14 cellular contexts compared by ENCODE assay signal in the genomic region with DNA sequence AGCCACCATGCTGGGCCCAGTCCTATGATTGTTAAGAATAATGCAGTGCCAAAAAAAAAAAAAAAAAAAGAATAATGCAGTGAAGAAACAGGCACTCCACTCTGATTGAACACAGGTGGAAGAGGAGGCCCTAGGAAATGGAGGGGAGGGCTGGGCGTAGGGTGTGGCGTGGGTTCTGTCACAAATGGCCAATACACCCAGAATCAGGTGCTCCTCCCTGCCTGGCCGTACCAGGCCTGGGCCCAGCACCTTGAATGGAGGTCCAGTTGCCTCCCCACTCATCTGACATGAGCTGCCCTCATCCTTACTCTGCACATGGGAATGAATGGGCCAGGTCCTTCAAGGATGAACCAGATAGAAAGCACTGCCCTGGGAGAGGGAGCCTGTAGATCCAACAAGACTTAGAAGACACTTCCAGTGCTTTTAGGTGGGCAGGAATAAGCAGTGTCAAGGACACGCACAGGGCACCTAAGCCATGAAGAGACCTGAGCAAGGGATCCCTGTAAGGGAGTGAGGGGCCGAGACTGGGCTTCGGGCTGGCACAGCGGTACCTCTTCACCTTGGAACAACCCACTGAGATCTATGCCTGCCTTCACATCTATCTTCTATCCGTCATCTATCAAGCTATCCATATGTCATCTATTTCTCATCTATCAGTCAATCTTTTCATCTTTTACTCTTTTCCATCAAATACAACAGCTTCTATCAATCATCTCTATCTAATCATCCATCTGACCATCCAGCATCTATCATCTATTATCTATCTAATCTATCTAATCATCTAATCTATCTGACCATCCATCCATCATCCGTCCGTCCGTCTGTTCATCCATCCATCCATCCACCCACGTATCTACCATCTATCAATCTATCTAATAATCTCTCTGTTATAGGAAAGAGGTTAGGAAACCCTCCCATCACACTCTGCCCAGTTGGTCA. TPM values are rescaled to one million over a fixed set of nuclear protein-coding genes. Genes with fewer than 3 reads are reported as not detected.
A peak's percentile ranks its signal among the peaks of the same experiment; 100 is the strongest.
DNase-seq lines count a peak whose midpoint lies in the region; ATAC-seq and TF ChIP-seq lines count a peak whose summit lies in the region.
"Had no signal": no experiment of that assay in that cellular context is flagged by ENCODE, and none has a peak within 500 bp of the region (broad histone marks: within the 10 kb centered on the region; RNA-seq: fewer than 3 reads in every experiment).

No MANE protein-coding gene starts in this region.

- H3K27ac ChIP-seq in HEK293 (ENCODE audit: extremely low read depth, low read depth, low read length): no peak overlapping the region
- peak overlapping the region; percentile 100 for H3K27ac ChIP-seq in neutrophil
- no peak overlapping the region for H3K27ac ChIP-seq in transverse colon
- H3K27ac ChIP-seq in trophoblast cell (ENCODE audit: low read depth, low read length): no peak overlapping the region

- peak overlapping the region; percentile 86 to 97 for H3K27ac Mint-ChIP-seq in effector memory CD8-positive, alpha-beta T cell
- H3K27ac Mint-ChIP-seq: WTC11 had no signal

- no peak overlapping the region for H3K14ac ChIP-seq in trophoblast cell (ENCODE audit: low read length)

- no peak overlapping the region for H2BK120ac ChIP-seq in trophoblast cell (ENCODE audit: insufficient read depth, low read length, poor library complexity)

- no peak overlapping the region for H2AFZ ChIP-seq in trophoblast cell (ENCODE audit: insufficient read depth, low read length, poor library complexity)

- TF ChIP-seq POLR2A in transverse colon (IDR thresholded peaks at IDR 0.05): no peak

- POLR2A ChIA-PET in HEK293 (lab: Yijun Ruan, JAX): interaction anchor here (0.7 to 2.7 kb wide), 4 partner anchors 9 to 23 kb away, joined by 3 to 23 read pairs (median 6); a partner anchor contains a TSS

- no peaks in the 10 kb centered on the region for H3K27me3 ChIP-seq in BE2C
- no peaks in the 10 kb centered on the region for H3K27me3 ChIP-seq in neutrophil
- H3K27me3 ChIP-seq in transverse colon: no peaks in the 10 kb centered on the region
- H3K27me3 ChIP-seq in trophoblast cell (ENCODE audit: insufficient read depth, low read length): no peaks in the 10 kb centered on the region

- peaks cover 24 to 38% of the 10 kb centered on the region in 2 donors for H3K4me1 Mint-ChIP-seq in effector memory CD8-positive, alpha-beta T cell (ENCODE audit: low read depth in 2 of 2)

- H3K9ac ChIP-seq in trophoblast cell (ENCODE audit: low read length): no peak overlapping the region
- H3K9ac ChIP-seq: SK-N-SH had no signal

- H3K9me3 Mint-ChIP-seq in effector memory CD8-positive, alpha-beta T cell: no peaks in the 10 kb centered on the region
- H3K9me3 Mint-ChIP-seq: WTC11 had no signal

- no peak overlapping the region for H3K4me2 ChIP-seq in trophoblast cell (ENCODE audit: low read length)
- H3K4me2 ChIP-seq: SK-N-SH had no signal

- no peak for TF ChIP-seq EP300 in transverse colon (IDR thresholded peaks at IDR 0.05; ENCODE audit: low read depth)

- DNase-seq in BE2C: peak; percentile 3
- DNase-seq in effector memory CD8-positive, alpha-beta T cell: no peak
- DNase-seq in NCI-H2227 (lab: John Stamatoyannopoulos, UW; ENCODE audit: unreplicated experiment): no peak
- DNase-seq in transverse colon: no peak
- no peak for DNase-seq in trophoblast cell
- no peak for DNase-seq in HK-2 (ENCODE audit: unreplicated experiment)
- DNase-seq: C1 segment of cervical spinal cord; NCI-H2081; SK-N-SH; stimulated activated CD4-positive, alpha-beta T cell treated with anti-CD3 and anti-CD28 coated beads, Interleukin-2, amount 100 ng/mL, for 24 hours had no signal

- H3K4me1 ChIP-seq in BE2C (peaks cover 21% of the 10 kb centered on the region), HEK293 (ENCODE audit: control insufficient read depth, insufficient read depth, low read length) (peaks cover 3% of the 10 kb centered on the region; the same call in 1 of the 2 replicates), neutrophil (ENCODE audit: control insufficient read depth in 1 of 2, insufficient read depth in 1 of 2, low read depth in 1 of 2, low read length in 1 of 2) (peaks cover 92 to 100% of the 10 kb centered on the region in 2 experiments), transverse colon (peaks cover 10 to 21% (median 17%) of the 10 kb centered on the region in 4 donors), trophoblast cell (ENCODE audit: control insufficient read depth in 1 of 2, insufficient read depth in 2 of 2, low read length in 2 of 2) (peaks cover 0 to 10% of the 10 kb centered on the region in 2 experiments)

- no peak overlapping the region for H2BK5ac ChIP-seq in trophoblast cell (ENCODE audit: low read depth, low read length, poor library complexity)

- no peak overlapping the region for H2AK5ac ChIP-seq in trophoblast cell (ENCODE audit: low read length)

- in situ Hi-C loops in transverse colon (cut with MboI; ENCODE audit: low pct_ligation_motif_present in 1 of 4, low pct_unique_long_range_greater_than_20kb in 1 of 4, low sequenced_read_pairs in 3 of 4): no loop called here

- no peaks in the 10 kb centered on the region for H3K27me3 Mint-ChIP-seq in effector memory CD8-positive, alpha-beta T cell

- H3K4ac ChIP-seq in trophoblast cell (ENCODE audit: low read depth, low read length): no peak overlapping the region

- no peak for ATAC-seq in effector memory CD8-positive, alpha-beta T cell (replicated peaks)
- ATAC-seq: WTC11 had no signal

- H3K23ac ChIP-seq in trophoblast cell (ENCODE audit: low read length): no peak overlapping the region

- 93% methylated on average over 11 to 12 of the region's 12 CpGs for WGBS in transverse colon (ENCODE audit: low coverage in 1 of 2), 2 donors
- 100% methylated on average over 4 of the region's 12 CpGs for WGBS in trophoblast cell (ENCODE audit: extremely low coverage, insufficient coverage, insufficient read length)

- H4K8ac ChIP-seq in trophoblast cell (ENCODE audit: low read depth, low read length): no peak overlapping the region

- H3K9me3 ChIP-seq in BE2C (no peaks in the 10 kb centered on the region), HEK293 (ENCODE audit: control insufficient read depth, insufficient read depth, low read depth, low read length) (no peaks in the 10 kb centered on the region), neutrophil (no peaks in the 10 kb centered on the region), transverse colon (no peaks in the 10 kb centered on the region), trophoblast cell (ENCODE audit: insufficient read depth, low read depth, low read length) (no peaks in the 10 kb centered on the region)
- H3K9me3 ChIP-seq: SK-N-SH had no signal

- CTCF ChIA-PET in HEK293 (lab: Yijun Ruan, JAX): interaction anchor here (0.6 to 4.0 kb wide), 5 partner anchors 8 to 250 kb away, joined by 3 to 43 read pairs (median 3); no protein-coding TSS in a partner anchor

- no peak overlapping the region for H4K12ac ChIP-seq in trophoblast cell (ENCODE audit: low read depth, low read length)

- no peak overlapping the region for H3K4me3 Mint-ChIP-seq in effector memory CD8-positive, alpha-beta T cell
- H3K4me3 Mint-ChIP-seq: WTC11 had no signal

- H3K4me3 ChIP-seq in BE2C (ENCODE audit: low read depth, low read length): no peak overlapping the region
- no peak overlapping the region for H3K4me3 ChIP-seq in HEK293 (ENCODE audit: low read depth, low read length)
- H3K4me3 ChIP-seq in neutrophil (ENCODE audit: low read depth in 1 of 2, low read length in 1 of 2): peak overlapping the region; percentile 32 to 52
- no peak overlapping the region for H3K4me3 ChIP-seq in transverse colon
- H3K4me3 ChIP-seq in trophoblast cell (ENCODE audit: low read depth, low read length): no peak overlapping the region

- H4K91ac ChIP-seq in trophoblast cell (ENCODE audit: low read depth, low read length): no peak overlapping the region

- intact Hi-C loops in transverse colon (cut with DNase I; ENCODE audit: low total_unique reads): no loop called here

- peaks cover 82% of the 10 kb centered on the region for H3K36me3 Mint-ChIP-seq in effector memory CD8-positive, alpha-beta T cell (ENCODE audit: insufficient read depth)

- H3K18ac ChIP-seq in trophoblast cell (ENCODE audit: low read length): no peak overlapping the region

- no peaks in the 10 kb centered on the region for H3K79me1 ChIP-seq in trophoblast cell (ENCODE audit: low read length)

- H2BK12ac ChIP-seq in trophoblast cell (ENCODE audit: low read length): no peak overlapping the region

- no peaks in the 10 kb centered on the region for H3K79me2 ChIP-seq in trophoblast cell (ENCODE audit: control insufficient read depth, insufficient read depth, low read length, poor library complexity)

- peaks cover 6% of the 10 kb centered on the region for H3K36me3 ChIP-seq in BE2C
- H3K36me3 ChIP-seq in HEK293 (ENCODE audit: control insufficient read depth in 2 of 2, insufficient read depth in 1 of 2, low read length in 2 of 2): peaks cover 0 to 20% of the 10 kb centered on the region in 2 experiments; a peak in 1 of 3 replicates
- H3K36me3 ChIP-seq in neutrophil: peaks cover 28% of the 10 kb centered on the region
- peaks cover 0 to 2% (median 0%) of the 10 kb centered on the region in 4 donors for H3K36me3 ChIP-seq in transverse colon
- H3K36me3 ChIP-seq in trophoblast cell (ENCODE audit: control insufficient read depth in 1 of 2, insufficient read depth in 2 of 2, low read length in 2 of 2): peaks cover 8 to 12% of the 10 kb centered on the region in 2 experiments

- TF ChIP-seq CTCF in BE2C (IDR thresholded peaks at IDR 0.05; ENCODE audit: low read depth, low read length) (no peak), HEK293 (tag by site-specific recombination; IDR thresholded peaks at IDR 0.05) (no peak), neutrophil (IDR thresholded peaks at IDR 0.05) (no peak), transverse colon (IDR thresholded peaks at IDR 0.05) (no peak)

TF ChIP-seq in HEK293, 187 proteins besides CTCF, POLR2A, EP300 and RAD21 (continues in another document):
- TF ChIP-seq MYNN (tag by site-specific recombination; IDR thresholded peaks at IDR 0.05; ENCODE audit: borderline replicate concordance) (no peak), ZNF366 (tag by site-specific recombination; conservative IDR thresholded peaks at IDR 0.05) (peak; percentile 70), ZNF433 (tag by site-specific recombination; IDR thresholded peaks at IDR 0.05; ENCODE audit: low read depth) (no peak), ZBTB17 (tag by site-specific recombination; IDR thresholded peaks at IDR 0.05) (peak; percentile 50; the same call in 1 of the 2 replicates), ZNF658 (tag by site-specific recombination; IDR thresholded peaks at IDR 0.05) (no peak), KLF1 (tag by site-specific recombination; IDR thresholded peaks at IDR 0.05) (peak; percentile 46; the same call in 1 of the 2 replicates)

RNA-seq across cellular contexts. Expression of a gene that starts 15.9 kb away (rescaled TPM):
- 104 TPM for polyA plus RNA-seq in BE2C (2012; ENCODE audit: insufficient read depth, insufficient read length, low read depth)
- total RNA-seq in transverse colon: 10 to 100 TPM; 29.5 to 67.7 (median 38.5) TPM
- 52.0 and 52.5 TPM in 2 replicates for polyA plus RNA-seq in trophoblast cell (2013)

RNA-seq across cellular contexts. Expression of a gene that starts 22.2 kb away (rescaled TPM):
- polyA plus RNA-seq in BE2C (2012; ENCODE audit: insufficient read depth, insufficient read length, low read depth): 90.7 TPM
- 100 to 1,000 TPM in 2 of 4 donors, 10 to 100 TPM in 2; 16.3 to 105 (median 88.2) TPM for total RNA-seq in transverse colon
- polyA plus RNA-seq in trophoblast cell (2013): 20.3 and 21.4 TPM in 2 replicates

RNA-seq across cellular contexts. Expression of a gene that starts 59.7 kb away (rescaled TPM):
- polyA plus RNA-seq in BE2C (2012; ENCODE audit: insufficient read depth, insufficient read length, low read depth): 1.0 TPM
- 1 to 10 TPM in 2 of 4 donors, not detected in 2; 1.9 to 2.7 TPM for total RNA-seq in transverse colon
- 0.37 and 0.44 TPM in 2 replicates for polyA plus RNA-seq in trophoblast cell (2013)
- total RNA-seq: dermis microvascular lymphatic vessel endothelial cell had no signal

Comparison
In these comparisons a context has a peak if more than half of its experiments do, and no peak if none do; other contexts are left out.
1. H3K4me3 ChIP-seq: peak in neutrophil (2 of 2); none in BE2C (single experiment), HEK293 (single experiment), transverse colon (0 of 4) and trophoblast cell (single experiment).